Comparison of ENCODE assay signal across 1 cellular context in genomic region chr3:184635126-184635525, GRCh38.
TF ChIP-seq lines count a peak whose summit lies in the region.

No MANE protein-coding gene starts in this region.

TF ChIP-seq in H1, 55 proteins besides CTCF, POLR2A, EP300 and RAD21:
- no peak for TF ChIP-seq TEAD4 (IDR thresholded peaks at IDR 0.05; ENCODE audit: low read depth, low read length)
- TF ChIP-seq HDAC2 (IDR thresholded peaks at IDR 0.05; ENCODE audit: borderline replicate concordance in 1 of 2, low read depth in 2 of 2, low read length in 2 of 2) = no peak
- TF ChIP-seq SIN3A (conservative IDR thresholded peaks at IDR 0.05 in 1 of 2, IDR thresholded peaks at IDR 0.05 in 1 of 2; ENCODE audit: low read depth in 1 of 2, low read length in 2 of 2) = no peak
- TF ChIP-seq CEBPB (IDR thresholded peaks at IDR 0.05; ENCODE audit: low read depth, low read length) = no peak
- no peak for TF ChIP-seq KDM4A (IDR thresholded peaks at IDR 0.05; ENCODE audit: low read depth, low read length, severe bottlenecking)
- no peak for TF ChIP-seq CBX8 (IDR thresholded peaks at IDR 0.05; ENCODE audit: borderline replicate concordance, low read depth, low read length)
- TF ChIP-seq PHF8 (conservative IDR thresholded peaks at IDR 0.05; ENCODE audit: low read depth, low read length) = no peak
- TF ChIP-seq CREB1 (IDR thresholded peaks at IDR 0.05) = no peak
- TF ChIP-seq GTF2F1 (IDR thresholded peaks at IDR 0.05; ENCODE audit: borderline replicate concordance, low read depth, low read length) = no peak
- no peak for TF ChIP-seq SAP30 (IDR thresholded peaks at IDR 0.05; ENCODE audit: insufficient read depth, insufficient replicate concordance, low read length)
- TF ChIP-seq SP2 (IDR thresholded peaks at IDR 0.05; ENCODE audit: low read length) = no peak
- TF ChIP-seq, protein P1, sequence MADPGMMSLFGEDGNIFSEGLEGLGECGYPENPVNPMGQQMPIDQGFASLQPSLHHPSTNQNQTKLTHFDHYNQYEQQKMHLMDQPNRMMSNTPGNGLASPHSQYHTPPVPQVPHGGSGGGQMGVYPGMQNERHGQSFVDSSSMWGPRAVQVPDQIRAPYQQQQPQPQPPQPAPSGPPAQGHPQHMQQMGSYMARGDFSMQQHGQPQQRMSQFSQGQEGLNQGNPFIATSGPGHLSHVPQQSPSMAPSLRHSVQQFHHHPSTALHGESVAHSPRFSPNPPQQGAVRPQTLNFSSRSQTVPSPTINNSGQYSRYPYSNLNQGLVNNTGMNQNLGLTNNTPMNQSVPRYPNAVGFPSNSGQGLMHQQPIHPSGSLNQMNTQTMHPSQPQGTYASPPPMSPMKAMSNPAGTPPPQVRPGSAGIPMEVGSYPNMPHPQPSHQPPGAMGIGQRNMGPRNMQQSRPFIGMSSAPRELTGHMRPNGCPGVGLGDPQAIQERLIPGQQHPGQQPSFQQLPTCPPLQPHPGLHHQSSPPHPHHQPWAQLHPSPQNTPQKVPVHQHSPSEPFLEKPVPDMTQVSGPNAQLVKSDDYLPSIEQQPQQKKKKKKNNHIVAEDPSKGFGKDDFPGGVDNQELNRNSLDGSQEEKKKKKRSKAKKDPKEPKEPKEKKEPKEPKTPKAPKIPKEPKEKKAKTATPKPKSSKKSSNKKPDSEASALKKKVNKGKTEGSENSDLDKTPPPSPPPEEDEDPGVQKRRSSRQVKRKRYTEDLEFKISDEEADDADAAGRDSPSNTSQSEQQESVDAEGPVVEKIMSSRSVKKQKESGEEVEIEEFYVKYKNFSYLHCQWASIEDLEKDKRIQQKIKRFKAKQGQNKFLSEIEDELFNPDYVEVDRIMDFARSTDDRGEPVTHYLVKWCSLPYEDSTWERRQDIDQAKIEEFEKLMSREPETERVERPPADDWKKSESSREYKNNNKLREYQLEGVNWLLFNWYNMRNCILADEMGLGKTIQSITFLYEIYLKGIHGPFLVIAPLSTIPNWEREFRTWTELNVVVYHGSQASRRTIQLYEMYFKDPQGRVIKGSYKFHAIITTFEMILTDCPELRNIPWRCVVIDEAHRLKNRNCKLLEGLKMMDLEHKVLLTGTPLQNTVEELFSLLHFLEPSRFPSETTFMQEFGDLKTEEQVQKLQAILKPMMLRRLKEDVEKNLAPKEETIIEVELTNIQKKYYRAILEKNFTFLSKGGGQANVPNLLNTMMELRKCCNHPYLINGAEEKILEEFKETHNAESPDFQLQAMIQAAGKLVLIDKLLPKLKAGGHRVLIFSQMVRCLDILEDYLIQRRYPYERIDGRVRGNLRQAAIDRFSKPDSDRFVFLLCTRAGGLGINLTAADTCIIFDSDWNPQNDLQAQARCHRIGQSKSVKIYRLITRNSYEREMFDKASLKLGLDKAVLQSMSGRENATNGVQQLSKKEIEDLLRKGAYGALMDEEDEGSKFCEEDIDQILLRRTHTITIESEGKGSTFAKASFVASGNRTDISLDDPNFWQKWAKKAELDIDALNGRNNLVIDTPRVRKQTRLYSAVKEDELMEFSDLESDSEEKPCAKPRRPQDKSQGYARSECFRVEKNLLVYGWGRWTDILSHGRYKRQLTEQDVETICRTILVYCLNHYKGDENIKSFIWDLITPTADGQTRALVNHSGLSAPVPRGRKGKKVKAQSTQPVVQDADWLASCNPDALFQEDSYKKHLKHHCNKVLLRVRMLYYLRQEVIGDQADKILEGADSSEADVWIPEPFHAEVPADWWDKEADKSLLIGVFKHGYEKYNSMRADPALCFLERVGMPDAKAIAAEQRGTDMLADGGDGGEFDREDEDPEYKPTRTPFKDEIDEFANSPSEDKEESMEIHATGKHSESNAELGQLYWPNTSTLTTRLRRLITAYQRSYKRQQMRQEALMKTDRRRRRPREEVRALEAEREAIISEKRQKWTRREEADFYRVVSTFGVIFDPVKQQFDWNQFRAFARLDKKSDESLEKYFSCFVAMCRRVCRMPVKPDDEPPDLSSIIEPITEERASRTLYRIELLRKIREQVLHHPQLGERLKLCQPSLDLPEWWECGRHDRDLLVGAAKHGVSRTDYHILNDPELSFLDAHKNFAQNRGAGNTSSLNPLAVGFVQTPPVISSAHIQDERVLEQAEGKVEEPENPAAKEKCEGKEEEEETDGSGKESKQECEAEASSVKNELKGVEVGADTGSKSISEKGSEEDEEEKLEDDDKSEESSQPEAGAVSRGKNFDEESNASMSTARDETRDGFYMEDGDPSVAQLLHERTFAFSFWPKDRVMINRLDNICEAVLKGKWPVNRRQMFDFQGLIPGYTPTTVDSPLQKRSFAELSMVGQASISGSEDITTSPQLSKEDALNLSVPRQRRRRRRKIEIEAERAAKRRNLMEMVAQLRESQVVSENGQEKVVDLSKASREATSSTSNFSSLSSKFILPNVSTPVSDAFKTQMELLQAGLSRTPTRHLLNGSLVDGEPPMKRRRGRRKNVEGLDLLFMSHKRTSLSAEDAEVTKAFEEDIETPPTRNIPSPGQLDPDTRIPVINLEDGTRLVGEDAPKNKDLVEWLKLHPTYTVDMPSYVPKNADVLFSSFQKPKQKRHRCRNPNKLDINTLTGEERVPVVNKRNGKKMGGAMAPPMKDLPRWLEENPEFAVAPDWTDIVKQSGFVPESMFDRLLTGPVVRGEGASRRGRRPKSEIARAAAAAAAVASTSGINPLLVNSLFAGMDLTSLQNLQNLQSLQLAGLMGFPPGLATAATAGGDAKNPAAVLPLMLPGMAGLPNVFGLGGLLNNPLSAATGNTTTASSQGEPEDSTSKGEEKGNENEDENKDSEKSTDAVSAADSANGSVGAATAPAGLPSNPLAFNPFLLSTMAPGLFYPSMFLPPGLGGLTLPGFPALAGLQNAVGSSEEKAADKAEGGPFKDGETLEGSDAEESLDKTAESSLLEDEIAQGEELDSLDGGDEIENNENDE (IDR thresholded peaks at IDR 0.05; ENCODE audit: insufficient replicate concordance, low read length) = no peak
- TF ChIP-seq EZH2 (IDR thresholded peaks at IDR 0.05; ENCODE audit: low read depth, low read length, severe bottlenecking) = no peak
- no peak for TF ChIP-seq EGR1 (IDR thresholded peaks at IDR 0.05; ENCODE audit: borderline replicate concordance, low read depth, low read length)
- no peak for TF ChIP-seq CBX5 (IDR thresholded peaks at IDR 0.05; ENCODE audit: low read depth, low read length)
- TF ChIP-seq MAFK (IDR thresholded peaks at IDR 0.05; ENCODE audit: low read depth, low read length) = no peak
